In the genomic region with DNA sequence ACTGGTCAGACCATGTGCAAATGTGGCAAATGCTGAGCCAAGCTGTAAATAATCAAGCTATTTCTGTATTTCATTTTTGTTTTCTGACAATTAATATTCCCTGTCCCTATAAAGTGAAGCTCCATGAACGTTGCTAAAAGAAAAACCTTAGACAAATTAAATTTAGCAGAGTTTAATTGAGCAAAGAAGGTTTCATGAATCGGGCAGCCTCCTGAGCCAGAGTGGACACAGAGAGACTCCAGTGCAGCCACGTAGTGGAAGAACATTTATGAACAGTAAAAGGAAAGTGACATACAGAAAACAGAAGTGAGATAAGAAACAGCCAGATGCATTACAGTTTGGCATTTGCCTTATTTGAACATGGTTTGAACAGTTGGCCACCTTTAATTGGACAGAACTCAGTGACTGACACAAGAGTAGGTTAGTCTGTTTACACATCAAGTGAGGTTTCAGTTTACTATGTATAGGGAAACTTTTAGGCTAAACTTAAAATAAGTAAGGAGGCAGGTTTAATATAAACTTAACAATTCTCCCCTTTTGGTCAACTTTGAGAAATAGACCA, we compare ENCODE assay signal across 26 cellular contexts.
A peak's percentile ranks its signal among the peaks of the same experiment; 100 is the strongest.
DNase-seq lines count a peak whose midpoint lies in the region; ATAC-seq and TF ChIP-seq lines count a peak whose summit lies in the region.
"Had no signal": no experiment of that assay in that cellular context is flagged by ENCODE, and none has a peak within 500 bp of the region (broad histone marks: within the 10 kb centered on the region; RNA-seq: fewer than 3 reads in every experiment).

No MANE protein-coding gene starts in this region.

- intact Hi-C loops in heart left ventricle (cut with DNase I) (loop anchor here in 1 of 10 donors (10.0 kb wide), 1 partner anchor 75 kb away; a partner anchor contains a TSS), CD14-positive monocyte (cut with micrococcal nuclease) (no loop called here)

- H3K9me3 ChIP-seq in heart left ventricle: peaks cover 0 to 6% (median 0%) of the 10 kb centered on the region in 12 donors
- H3K9me3 ChIP-seq: A549, BLaER1, esophagus muscularis mucosa, gastroesophageal sphincter, stomach had no signal

- peaks cover 0 to 23% (median 0%) of the 10 kb centered on the region in 12 donors for H3K4me1 ChIP-seq in heart left ventricle
- H3K4me1 ChIP-seq: A549, esophagus muscularis mucosa, gastroesophageal sphincter, stomach had no signal

- 37 to 58% (median 54%) methylated on average over 3 of the region's 3 CpGs for whole genome bisulfite sequencing in heart left ventricle, 4 donors

- H3K27me3 ChIP-seq in heart left ventricle: no peaks in the 10 kb centered on the region
- H3K27me3 ChIP-seq: BLaER1, esophagus muscularis mucosa, gastroesophageal sphincter, stomach had no signal

- peaks cover 4% of the 10 kb centered on the region for H3K4me1 Mint-ChIP-seq in CD14-positive monocyte

- TF ChIP-seq CTCF in GM12865 (IDR thresholded peaks at IDR 0.05; ENCODE audit: insufficient read depth, low read depth, low read length, missing control alignments): no peak
- TF ChIP-seq CTCF in heart left ventricle (IDR thresholded peaks at IDR 0.05): no peak
- no peak for TF ChIP-seq CTCF in CD14-positive monocyte (IDR thresholded peaks at IDR 0.05)

- no peaks in the 10 kb centered on the region for H3K27me3 Mint-ChIP-seq in CD14-positive monocyte (ENCODE audit: low read depth in 3 of 3)
- H3K27me3 Mint-ChIP-seq: activated naive CD4-positive, alpha-beta T cell treated with anti-CD3 and anti-CD28 coated beads, Interleukin-2, amount 10 ng/mL, durations not matched to agents 7 days and 5 days; activated T-cell treated with anti-CD3 and anti-CD28 coated beads, Interleukin-2, amount 50 U/mL, for 24 hours had no signal

- H3K4me3 Mint-ChIP-seq in CD14-positive monocyte: no peak overlapping the region
- H3K4me3 Mint-ChIP-seq: activated naive CD4-positive, alpha-beta T cell treated with anti-CD3 and anti-CD28 coated beads, Interleukin-2, amount 10 ng/mL, durations not matched to agents 7 days and 5 days; activated T-cell treated with anti-CD3 and anti-CD28 coated beads, Interleukin-2, amount 50 U/mL, for 24 hours; nephron had no signal

- no peak for TF ChIP-seq POLR2A in heart left ventricle (IDR thresholded peaks at IDR 0.05)

- no peak overlapping the region for H3K27ac Mint-ChIP-seq in CD14-positive monocyte
- H3K27ac Mint-ChIP-seq: activated naive CD4-positive, alpha-beta T cell treated with anti-CD3 and anti-CD28 coated beads, Interleukin-2, amount 10 ng/mL, durations not matched to agents 7 days and 5 days; activated T-cell treated with anti-CD3 and anti-CD28 coated beads, Interleukin-2, amount 50 U/mL, for 24 hours; nephron had no signal

- H3K36me3 Mint-ChIP-seq in CD14-positive monocyte: no peaks in the 10 kb centered on the region
- H3K36me3 Mint-ChIP-seq: activated naive CD4-positive, alpha-beta T cell treated with anti-CD3 and anti-CD28 coated beads, Interleukin-2, amount 10 ng/mL, durations not matched to agents 7 days and 5 days had no signal

- ATAC-seq in GM19463 (IDR thresholded peaks at IDR 0.05; ENCODE audit: unreplicated experiment): peak; percentile 23
- ATAC-seq in HG02642 (IDR thresholded peaks at IDR 0.05; ENCODE audit: poor library complexity, unreplicated experiment): peak; percentile 28
- ATAC-seq in HG03520 (IDR thresholded peaks at IDR 0.05; ENCODE audit: unreplicated experiment): peak; percentile 54
- ATAC-seq in heart left ventricle: no peak
- ATAC-seq: A549, gastroesophageal sphincter, HCT116, left colon had no signal

- H3K27ac ChIP-seq in heart left ventricle: no peak overlapping the region
- H3K27ac ChIP-seq: A549, BLaER1, esophagus muscularis mucosa, gastroesophageal sphincter, stomach, VCaP had no signal

- H3K4me3 ChIP-seq in GM12865 (ENCODE audit: low read depth, low read length) (no peak overlapping the region), heart left ventricle (no peak overlapping the region)
- H3K4me3 ChIP-seq: A549, BLaER1, esophagus muscularis mucosa, gastroesophageal sphincter, stomach had no signal

- no peaks in the 10 kb centered on the region for H3K36me3 ChIP-seq in heart left ventricle
- H3K36me3 ChIP-seq: BLaER1, esophagus muscularis mucosa, gastroesophageal sphincter, stomach had no signal

- H3K9me3 Mint-ChIP-seq in CD14-positive monocyte: peaks cover 0 to 3% (median 0%) of the 10 kb centered on the region in 7 donors
- H3K9me3 Mint-ChIP-seq: activated naive CD4-positive, alpha-beta T cell treated with anti-CD3 and anti-CD28 coated beads, Interleukin-2, amount 10 ng/mL, durations not matched to agents 7 days and 5 days; activated T-cell treated with anti-CD3 and anti-CD28 coated beads, Interleukin-2, amount 50 U/mL, for 24 hours; nephron had no signal

- DNase-seq in GM12865 (ENCODE audit: low read depth) (peak; percentile 28), heart left ventricle (no peak), CD14-positive monocyte (ENCODE audit: low spot score) (no peak), NCI-H2107 (lab: John Stamatoyannopoulos, UW) (no peak), iPS-NIHi11 (ENCODE audit: low spot score) (no peak)
- DNase-seq: activated CD4-positive, alpha-beta T cell treated with anti-CD3 and anti-CD28 coated beads, Interleukin-2, amount 50 U/mL, for 48 hours; activated naive CD4-positive, alpha-beta T cell treated with anti-CD3 and anti-CD28 coated beads, Interleukin-2, amount 10 ng/mL, durations not matched to agents 7 days and 5 days; activated T-cell treated with anti-CD3 and anti-CD28 coated beads, Interleukin-2, amount 50 U/mL, for 24 hours; aorta; left colon; NCI-H1436 treated with DMSO at 0.1 percent for 48 hours; NCI-H2171; NCI-H526; SIG-M5; stimulated activated CD4-positive, alpha-beta T cell treated with anti-CD3 and anti-CD28 coated beads, Interleukin-2, amount 100 ng/mL, for 24 hours; stomach had no signal

Comparison
In these comparisons a context has a peak if more than half of its experiments do, and no peak if none do; other contexts are left out.
1. ATAC-seq: peak in GM19463 (single experiment), HG02642 (single experiment) and HG03520 (single experiment); none in heart left ventricle (0 of 4).